22 cellular contexts compared by ENCODE assay signal in the genomic region with DNA sequence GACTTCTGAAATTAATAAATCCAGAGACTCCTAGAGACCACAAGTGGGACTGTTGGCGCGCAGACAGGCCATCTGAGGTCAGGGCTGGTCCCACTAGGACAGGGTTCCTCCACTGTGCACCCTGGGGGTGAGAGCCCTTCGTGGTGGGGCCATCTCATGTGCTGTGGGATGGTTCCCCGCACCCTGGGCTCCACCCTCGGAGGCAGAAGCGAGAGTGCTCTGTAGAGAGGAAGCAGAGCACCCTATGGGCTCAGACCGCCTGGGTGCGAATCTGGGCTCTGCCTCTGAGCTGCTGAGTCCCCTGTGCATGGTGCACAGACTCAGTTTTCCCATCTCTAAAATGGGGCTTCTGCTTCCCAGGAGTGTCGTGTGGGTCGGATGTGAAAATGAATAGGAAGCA.
DNase-seq lines count a peak whose midpoint lies in the region; ATAC-seq, FAIRE-seq and TF ChIP-seq lines count a peak whose summit lies in the region.
"Had no signal": no experiment of that assay in that cellular context is flagged by ENCODE, and none has a peak within 500 bp of the region (broad histone marks: within the 10 kb centered on the region; RNA-seq: fewer than 3 reads in every experiment).

No MANE protein-coding gene starts in this region.

- WGBS in H9 (ENCODE audit: extremely low coverage, insufficient read length, low lambda C conversion rate) = no CpG with 5 or more reads among the region's 10 CpGs
- 72% methylated on average over 10 of the region's 10 CpGs; no CpG with 5 or more reads in 1 of the 2 experiments for WGBS in H1 (ENCODE audit: extremely low coverage in 1 of 2, insufficient coverage in 1 of 2, insufficient read length in 1 of 2, insufficient replicate concordance in 2 of 2, low coverage in 1 of 2, low lambda C conversion rate in 2 of 2, missing lambda C conversion rate in 1 of 2), 2 experiments

- H3K23me2 ChIP-seq in H9 (ENCODE audit: insufficient read length, low read depth, low read length, poor library complexity, severe bottlenecking) (peaks cover 6% of the 10 kb centered on the region), H1 (ENCODE audit: low read depth, low read length) (no peaks in the 10 kb centered on the region)

- no peak overlapping the region for H3K27ac Mint-ChIP-seq in H9
- no peak overlapping the region for H3K27ac Mint-ChIP-seq in progenitor cell of endocrine pancreas
- H3K27ac Mint-ChIP-seq: CD4-positive, alpha-beta memory T cell had no signal

- H3K79me1 ChIP-seq in H9 (ENCODE audit: insufficient read depth, low read depth, low read length, poor library complexity, severe bottlenecking) = no peaks in the 10 kb centered on the region
- no peaks in the 10 kb centered on the region for H3K79me1 ChIP-seq in H1 (ENCODE audit: low read depth, low read length)

- H3K27me3 Mint-ChIP-seq in H9 (ENCODE audit: low read depth) (peaks cover 28% of the 10 kb centered on the region), progenitor cell of endocrine pancreas (peaks cover 31% of the 10 kb centered on the region)

- H3K36me3 Mint-ChIP-seq in H9 (ENCODE audit: insufficient read depth in 1 of 3, low read depth in 3 of 3) (peaks cover 5 to 17% (median 11%) of the 10 kb centered on the region in 3 experiments), progenitor cell of endocrine pancreas (ENCODE audit: insufficient read depth) (no peaks in the 10 kb centered on the region)
- H3K36me3 Mint-ChIP-seq: CD4-positive, alpha-beta memory T cell had no signal

- no peak overlapping the region for H2BK120ac ChIP-seq in H9 (ENCODE audit: low read depth, low read length, poor library complexity, severe bottlenecking)
- peak overlapping the region; percentile 11 for H2BK120ac ChIP-seq in H1 (replicated peaks; ENCODE audit: low read depth, low read length)

- no peaks in the 10 kb centered on the region for H3K79me2 ChIP-seq in H9 (ENCODE audit: insufficient read depth, low read length)
- H3K79me2 ChIP-seq in H1 (ENCODE audit: control insufficient read depth in 1 of 2, insufficient read depth in 2 of 2, low read length in 2 of 2) = no peaks in the 10 kb centered on the region
- no peaks in the 10 kb centered on the region for H3K79me2 ChIP-seq in osteoblast (ENCODE audit: insufficient read depth, low read length)

- CTCF ChIA-PET in H1 (lab: Charles Lee; ENCODE audit: partially characterized antibody) = interaction anchor here (1.3 to 2.6 kb wide), 3 partner anchors 10 to 20 kb away, joined by 6 to 12 read pairs (median 8); no protein-coding TSS in a partner anchor

- H2BK15ac ChIP-seq in H9 (ENCODE audit: low read depth, low read length) = no peak overlapping the region
- no peak overlapping the region for H2BK15ac ChIP-seq in H1 (ENCODE audit: low read length)

- H4K20me1 ChIP-seq in H9 (ENCODE audit: control insufficient read depth, insufficient read depth, insufficient read length) = no peaks in the 10 kb centered on the region
- no peaks in the 10 kb centered on the region for H4K20me1 ChIP-seq in H1 (replicated peaks in 1 of 2; ENCODE audit: control insufficient read depth in 1 of 2, insufficient read depth in 2 of 2, low read length in 2 of 2)
- no peaks in the 10 kb centered on the region for H4K20me1 ChIP-seq in osteoblast (ENCODE audit: insufficient read depth, low read length)

- H3K4me1 ChIP-seq in H9 (ENCODE audit: insufficient read depth, low read length) = peaks cover 9% of the 10 kb centered on the region; the same call in 1 of the 2 replicates
- peaks cover 8 to 23% (median 18%) of the 10 kb centered on the region in 4 experiments for H3K4me1 ChIP-seq in H1 (replicated peaks in 1 of 4; ENCODE audit: control insufficient read depth in 3 of 4, insufficient read depth in 4 of 4, low read length in 3 of 4)
- H3K4me1 ChIP-seq in osteoblast (ENCODE audit: insufficient read depth, low read length) = no peaks in the 10 kb centered on the region
- H3K4me1 ChIP-seq: A549 had no signal

- no peak for ATAC-seq in GM19452 (IDR thresholded peaks at IDR 0.05; ENCODE audit: unreplicated experiment)
- ATAC-seq: A549, HCT116 had no signal

- H3K56ac ChIP-seq in H9 (ENCODE audit: insufficient read length, low read depth, low read length) = no peak overlapping the region
- no peak overlapping the region for H3K56ac ChIP-seq in H1 (replicated peaks; ENCODE audit: insufficient read length, low read depth, low read length)

- H4K91ac ChIP-seq in H9 (ENCODE audit: insufficient read length, low read depth, low read length) (no peak overlapping the region), H1 (replicated peaks; ENCODE audit: insufficient read length, low read length) (peak overlapping the region; percentile 49)

- H3K14ac ChIP-seq in H9 (ENCODE audit: insufficient read depth, low read length) (no peak overlapping the region; the same call in 1 of the 2 replicates), H1 (ENCODE audit: insufficient read length) (no peak overlapping the region)

- H2BK20ac ChIP-seq in H9 (ENCODE audit: low read depth, low read length, poor library complexity, severe bottlenecking) (no peak overlapping the region), H1 (ENCODE audit: low read length) (peak overlapping the region; percentile 48; the same call in 1 of the 2 replicates)

- H3T11ph ChIP-seq in H9 (ENCODE audit: low read length) = no peak overlapping the region

- no peak for TF ChIP-seq EP300 in H1 (IDR thresholded peaks at IDR 0.05; ENCODE audit: borderline replicate concordance in 1 of 2, low read depth in 2 of 2, low read length in 2 of 2)

- no peak for TF ChIP-seq CTCF in H9 (conservative IDR thresholded peaks at IDR 0.05)
- TF ChIP-seq CTCF in H1 (IDR thresholded peaks at IDR 0.05; ENCODE audit: control extremely low read depth in 1 of 3, insufficient read depth in 1 of 3, low read depth in 1 of 3, low read length in 3 of 3) = no peak
- TF ChIP-seq CTCF in osteoblast (IDR thresholded peaks at IDR 0.05; ENCODE audit: extremely low read depth, low read depth, low read length) = no peak
- no peak for TF ChIP-seq CTCF in progenitor cell of endocrine pancreas (IDR thresholded peaks at IDR 0.05; ENCODE audit: unreplicated experiment)

- H3K4ac ChIP-seq in H9 (ENCODE audit: low read depth, low read length) (no peak overlapping the region), H1 (replicated peaks; ENCODE audit: insufficient read length, low read depth, low read length) (no peak overlapping the region)

- H2BK12ac ChIP-seq in H9 (ENCODE audit: insufficient read length, low read depth, low read length) (no peak overlapping the region), H1 (ENCODE audit: low read depth, low read length) (peak overlapping the region; percentile 94; the same call in 1 of the 2 replicates)

- H2BK5ac ChIP-seq in H9 (ENCODE audit: insufficient read length, low read length) = no peak overlapping the region
- 0 out of 2 replicates have a peak overlapping the region, but pooled peaks have one; percentile 16 for H2BK5ac ChIP-seq in H1 (ENCODE audit: low read depth, low read length)

- H3K27me3 ChIP-seq in H9 (ENCODE audit: insufficient read depth, low read length) = no peaks in the 10 kb centered on the region
- peaks cover 0 to 3% (median 0%) of the 10 kb centered on the region in 4 experiments; a peak in 3 of 7 replicates for H3K27me3 ChIP-seq in H1 (replicated peaks in 1 of 4; ENCODE audit: control insufficient read depth in 3 of 4, extremely low read depth in 1 of 4, insufficient read depth in 3 of 4, low read length in 3 of 4)
- no peaks in the 10 kb centered on the region for H3K27me3 ChIP-seq in osteoblast (ENCODE audit: insufficient read depth, low read length)

- H4K5ac ChIP-seq in H9 (ENCODE audit: insufficient read length, low read depth, low read length) = no peak overlapping the region
- no peak overlapping the region for H4K5ac ChIP-seq in H1 (ENCODE audit: insufficient read length, low read depth, low read length)

- no peak for DNase-seq in H9
- DNase-seq in H1 (ENCODE audit: low read depth in 1 of 2, low spot score in 2 of 2) = no peak
- DNase-seq in osteoblast (ENCODE audit: insufficient read length, low spot score, missing footprints) = peak; percentile 37
- DNase-seq in Ammon's horn (ENCODE audit: low spot score) = no peak
- no peak for DNase-seq in progenitor cell of endocrine pancreas (ENCODE audit: low spot score, unreplicated experiment)
- DNase-seq: 8988T; ACHN; AML-193; C1 segment of cervical spinal cord; Calu3; CD4-positive, alpha-beta memory T cell; COR-L47; DMS53; DMS79 treated with DMSO at 0.1 percent for 48 hours; GF-D8; GOT3; H7 had no signal

- H3K4me3 ChIP-seq in H1 (ENCODE audit: extremely low read depth in 1 of 4, insufficient read depth in 2 of 4, low read depth in 3 of 4, low read length in 4 of 4) (no peak overlapping the region), osteoblast (ENCODE audit: insufficient read depth, low read length) (no peak overlapping the region)
- H3K4me3 ChIP-seq: A549 had no signal

- H2AFZ ChIP-seq in H9 (ENCODE audit: low read length) (no peak overlapping the region), H1 (ENCODE audit: low read length) (no peak overlapping the region), osteoblast (ENCODE audit: low read length) (no peak overlapping the region)

- H3K9me3 Mint-ChIP-seq in H9 = peaks cover 19 to 28% of the 10 kb centered on the region in 2 experiments
- H3K9me3 Mint-ChIP-seq in progenitor cell of endocrine pancreas (ENCODE audit: low read depth) = no peaks in the 10 kb centered on the region

- H3K36me3 ChIP-seq in H1 (ENCODE audit: control insufficient read depth in 2 of 4, insufficient read depth in 4 of 4, low read length in 3 of 4) (no peaks in the 10 kb centered on the region), osteoblast (ENCODE audit: insufficient read depth, low read length) (no peaks in the 10 kb centered on the region)

- H4K8ac ChIP-seq in H9 (replicated peaks; ENCODE audit: insufficient read length, low read depth, low read length) (no peak overlapping the region), H1 (ENCODE audit: extremely low read depth, insufficient read depth, low read length) (no peak overlapping the region; the same call in 1 of the 2 replicates)

- H3K23ac ChIP-seq in H9 (ENCODE audit: insufficient read length, low read depth, low read length) = no peak overlapping the region
- H3K23ac ChIP-seq in H1 (ENCODE audit: insufficient read length) = no peak overlapping the region

- H3K4me3 Mint-ChIP-seq in H9 = no peak overlapping the region
- no peak overlapping the region for H3K4me3 Mint-ChIP-seq in progenitor cell of endocrine pancreas (ENCODE audit: low read depth)
- H3K4me3 Mint-ChIP-seq: CD4-positive, alpha-beta memory T cell had no signal

- no peak for FAIRE-seq in H1 (lab: Jason Lieb, UNC)
- FAIRE-seq: A549, GM12891, GM18507 had no signal

- no peak overlapping the region for H3K4me2 ChIP-seq in H9 (ENCODE audit: insufficient read depth, insufficient read length, low read length)
- no peak overlapping the region for H3K4me2 ChIP-seq in H1 (ENCODE audit: insufficient read depth in 1 of 2, low read depth in 2 of 2, low read length in 2 of 2)
- H3K4me2 ChIP-seq in osteoblast (ENCODE audit: insufficient read depth, low read length) = no peak overlapping the region
- H3K4me2 ChIP-seq: A549 had no signal

- no peak for TF ChIP-seq RAD21 in H1 (IDR thresholded peaks at IDR 0.05 in 1 of 2, conservative IDR thresholded peaks at IDR 0.05 in 1 of 2; ENCODE audit: low read depth in 2 of 2, low read length in 2 of 2)

- H3K18ac ChIP-seq in H9 (ENCODE audit: insufficient read length, low read depth, low read length) (peak overlapping the region; percentile 27), H1 (ENCODE audit: extremely low read depth, low read length) (no peak overlapping the region)

- H3K27ac ChIP-seq in H9 (ENCODE audit: insufficient read length, low read depth, low read length) = no peak overlapping the region
- no peak overlapping the region for H3K27ac ChIP-seq in H1 (ENCODE audit: low read depth, low read length)
- no peak overlapping the region for H3K27ac ChIP-seq in osteoblast (ENCODE audit: low read depth, low read length)
- H3K27ac ChIP-seq: A549 had no signal

- H3K9me3 ChIP-seq in H9 (ENCODE audit: control insufficient read depth, low read depth, low read length) (peaks cover 6% of the 10 kb centered on the region), H1 (ENCODE audit: insufficient read depth in 2 of 2, low read depth in 1 of 2, low read length in 1 of 2) (no peaks in the 10 kb centered on the region; a peak in 1 of 4 replicates), osteoblast (ENCODE audit: low read depth, low read length) (no peaks in the 10 kb centered on the region)
- H3K9me3 ChIP-seq: A549 had no signal

- H3K9ac ChIP-seq in H9 (ENCODE audit: extremely low read depth, insufficient read length, low read length) (no peak overlapping the region), H1 (replicated peaks in 1 of 4; ENCODE audit: extremely low read depth in 1 of 4, low read depth in 3 of 4, low read length in 3 of 4) (no peak overlapping the region)

- H2AK5ac ChIP-seq in H9 (ENCODE audit: insufficient read length, low read length) = no peak overlapping the region
- 0 out of 2 replicates have a peak overlapping the region, but pooled peaks have one; percentile 24 for H2AK5ac ChIP-seq in H1 (ENCODE audit: low read depth, low read length)

- H3K4me1 Mint-ChIP-seq in H9 (peaks cover 49 to 50% of the 10 kb centered on the region in 2 experiments), progenitor cell of endocrine pancreas (ENCODE audit: low read depth) (peaks cover 18% of the 10 kb centered on the region)
- H3K4me1 Mint-ChIP-seq: CD4-positive, alpha-beta memory T cell had no signal

- no peak for TF ChIP-seq POLR2A in H1 (IDR thresholded peaks at IDR 0.05; ENCODE audit: control extremely low read depth in 1 of 2, low read depth in 2 of 2, low read length in 2 of 2)

- POLR2A ChIA-PET in H1 (lab: Charles Lee; ENCODE audit: partially characterized antibody) = interaction anchor here (1.5 kb wide), 1 partner anchor 19 kb away, joined by 5 read pairs; no protein-coding TSS in a partner anchor
